ENCODE assay signal across 23 cellular contexts in the genomic region with DNA sequence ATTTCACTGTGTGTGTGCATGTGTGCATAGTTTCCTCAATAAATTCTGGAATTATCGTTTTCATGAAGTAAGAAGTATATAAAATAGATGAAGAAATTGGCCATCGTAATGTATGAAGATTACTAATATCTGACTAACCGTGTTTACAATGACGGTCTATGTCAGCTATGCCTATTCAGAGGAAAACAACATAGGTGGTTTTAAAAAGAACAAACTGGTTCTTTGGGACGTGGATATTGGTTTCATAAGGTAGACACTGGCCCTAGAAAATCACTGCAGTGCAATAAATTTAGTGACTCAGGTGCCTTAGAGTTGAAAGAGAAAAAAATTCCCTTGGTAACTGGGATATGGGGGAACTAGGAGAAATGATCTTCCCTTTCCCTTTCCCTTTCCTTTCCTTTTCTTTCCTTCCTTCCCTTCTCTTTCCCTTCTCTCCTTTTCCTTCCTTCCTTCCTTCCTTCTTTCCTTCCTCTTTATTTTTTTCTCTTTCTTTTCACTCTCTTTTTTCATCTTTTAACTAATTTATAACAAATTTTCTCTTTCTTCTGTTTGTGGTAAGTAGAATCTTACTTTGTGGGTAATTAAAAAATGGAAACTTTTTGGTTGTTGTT. TPM values are rescaled to one million over a fixed set of nuclear protein-coding genes. Genes with fewer than 3 reads are reported as not detected.
"Had no signal": no experiment of that assay in that cellular context is flagged by ENCODE, and none has a peak within 500 bp of the region (broad histone marks: within the 10 kb centered on the region; RNA-seq: fewer than 3 reads in every experiment).

No MANE protein-coding gene starts in this region.

- ATAC-seq: gastrocnemius medialis; left lobe of liver; mucosa of descending colon; natural killer cell treated with Interleukin-12 subunit alpha and Interleukin-12 subunit beta and Interleukin-15 and Interleukin-18, amount 100 ng/mL, for 72 hours; sciatic nerve; stimulated activated effector memory CD8-positive, alpha-beta T cell treated with anti-CD3 and anti-CD28 coated beads, Interleukin-12 subunit alpha, Interleukin-12 subunit beta, amount 100 ng/mL, for 72 hours had no signal

- H3K4me1 ChIP-seq: colonic mucosa, esophagus muscularis mucosa, parathyroid adenoma, right atrium auricular region, stomach had no signal

- H3K9me3 ChIP-seq: colonic mucosa, esophagus muscularis mucosa, gastrocnemius medialis, mucosa of descending colon, right atrium auricular region, stomach, thyroid gland had no signal

- H3K27ac ChIP-seq: colonic mucosa, esophagus muscularis mucosa, gastrocnemius medialis, parathyroid adenoma, right atrium auricular region, stomach, thyroid gland had no signal

- DNase-seq: colonic mucosa; effector CD8-positive, alpha-beta T cell; endodermal cell; gastrocnemius medialis; head of caudate nucleus; kidney; mesenchymal stem cell; mucosa of descending colon; naive B cell; stimulated activated CD4-positive, alpha-beta T cell treated with anti-CD3 and anti-CD28 coated beads, Interleukin-2, amount 100 ng/mL, for 24 hours; stimulated activated CD4-positive, alpha-beta T cell treated with anti-CD3 and anti-CD28 coated beads, Interleukin-4, amount 100 ng/mL, for 24 hours; stimulated activated naive CD4-positive, alpha-beta T cell treated with Interleukin-2 at 50 U/mL for 16 hours; stomach; thyroid gland; trophoblast cell had no signal

- H3K4me3 ChIP-seq: colonic mucosa, esophagus muscularis mucosa, gastrocnemius medialis, lung, mucosa of descending colon, right atrium auricular region, stomach, thyroid gland had no signal

- H3K27me3 ChIP-seq: colonic mucosa, esophagus muscularis mucosa, gastrocnemius medialis, right atrium auricular region, stomach, thyroid gland had no signal

- H3K36me3 ChIP-seq: colonic mucosa, esophagus muscularis mucosa, gastrocnemius medialis, right atrium auricular region, stomach, thyroid gland had no signal

RNA-seq across cellular contexts. Expression of gene MAP2, which starts 36.4 kb away (rescaled TPM):
- total RNA-seq: natural killer cell treated with Interleukin-12 subunit alpha and Interleukin-12 subunit beta and Interleukin-15 and Interleukin-18, amount 100 ng/mL, for 72 hours had no signal
